Comparison of ENCODE assay signal across 8 cellular contexts in genomic region chr11:65315866-65316233, GRCh38. TPM values are rescaled to one million over a fixed set of nuclear protein-coding genes. Genes with fewer than 3 reads are reported as not detected.
DNase-seq lines count a peak whose midpoint lies in the region; ATAC-seq and TF ChIP-seq lines count a peak whose summit lies in the region.

No MANE protein-coding gene starts in this region.

- intact Hi-C loops in posterior cingulate gyrus (cut with DNase I) = loop anchor here (1.0 to 2.0 kb wide), 2 partner anchors 25 to 41 kb away; no protein-coding TSS in a partner anchor

- no peak for TF ChIP-seq POLR2A in GM18505 (IDR thresholded peaks at IDR 0.05; ENCODE audit: borderline replicate concordance, extremely low read depth, insufficient read depth, insufficient read length)

- no peak overlapping the region for H3K27ac ChIP-seq in SK-N-MC

- DNase-seq in GM12865 (ENCODE audit: low read depth) (no peak), SK-N-MC (ENCODE audit: low read depth, low spot score) (no peak), fibroblast of the aortic adventitia (ENCODE audit: low read depth) (no peak), retinal pigment epithelial cell (ENCODE audit: low read depth) (no peak), COR-L47 (lab: John Stamatoyannopoulos, UW) (no peak), posterior cingulate gyrus (no peak)

- peak overlapping the region; percentile 82 for H3K9ac ChIP-seq in SK-N-MC (ENCODE audit: insufficient read length)

- ATAC-seq in GM21737 (IDR thresholded peaks at IDR 0.05; ENCODE audit: unreplicated experiment) (no peak), GM18505 (IDR thresholded peaks at IDR 0.05; ENCODE audit: unreplicated experiment) (no peak)

- peak overlapping the region; percentile 87; the same call in 1 of the 2 replicates for H3K4me3 ChIP-seq in GM12865 (ENCODE audit: low read depth, low read length)
- H3K4me3 ChIP-seq in SK-N-MC = peak overlapping the region; percentile 97
- H3K4me3 ChIP-seq in fibroblast of the aortic adventitia (ENCODE audit: low read depth, low read length) = peak overlapping the region; percentile 95
- H3K4me3 ChIP-seq in retinal pigment epithelial cell (ENCODE audit: low read length) = peak overlapping the region; percentile 76

- TF ChIP-seq CTCF in GM12865 (IDR thresholded peaks at IDR 0.05; ENCODE audit: insufficient read depth, low read depth, low read length, missing control alignments) = no peak
- TF ChIP-seq CTCF in fibroblast of the aortic adventitia (IDR thresholded peaks at IDR 0.05; ENCODE audit: insufficient read depth, low read length) = no peak
- TF ChIP-seq CTCF in retinal pigment epithelial cell (conservative IDR thresholded peaks at IDR 0.05; ENCODE audit: low read depth, low read length) = no peak

- no peaks in the 10 kb centered on the region for H3K36me3 ChIP-seq in SK-N-MC (ENCODE audit: insufficient read depth, low read length)

- H3K9me3 ChIP-seq in SK-N-MC (ENCODE audit: low read depth, low read length) = no peaks in the 10 kb centered on the region

RNA-seq across cellular contexts. Expression of gene CDC42EP2, which starts 1.2 kb away (rescaled TPM):
- 4.7 and 28.0 TPM in 2 replicates for total RNA-seq in fibroblast of the aortic adventitia (ENCODE audit: low replicate concordance)

RNA-seq across cellular contexts. Expression of gene DPF2, which starts 17.8 kb away (rescaled TPM):
- total RNA-seq in fibroblast of the aortic adventitia (ENCODE audit: low replicate concordance) = 46.4 and 75.9 TPM in 2 replicates

RNA-seq across cellular contexts. Expression of gene TIGD3, which starts 38.7 kb away (rescaled TPM):
- total RNA-seq in fibroblast of the aortic adventitia (ENCODE audit: low replicate concordance) = 0.27 TPM in 1 of 2 replicates, not detected in the other

RNA-seq across cellular contexts. Expression of gene POLA2, which starts 54.1 kb away (rescaled TPM):
- total RNA-seq in fibroblast of the aortic adventitia (ENCODE audit: low replicate concordance) = 8.7 and 32.4 TPM in 2 replicates
